ENCODE assay signal across 8 cellular contexts in genomic region chr13:36432106-36432544, GRCh38. TPM values are rescaled to one million over a fixed set of nuclear protein-coding genes. Genes with fewer than 3 reads are reported as not detected.
DNase-seq lines count a peak whose midpoint lies in the region; ATAC-seq and TF ChIP-seq lines count a peak whose summit lies in the region.

TSS of gene CCNA1 (plus strand) at chr13:36432495. CDS start at chr13:36433057, 562 bp downstream.

- H3K27me3 Mint-ChIP-seq in HFFc6 (ENCODE audit: insufficient read depth) (peaks cover 31% of the 10 kb centered on the region), memory B cell (peaks cover 12% of the 10 kb centered on the region), type B pancreatic cell (peaks cover 86% of the 10 kb centered on the region)

- H3K36me3 Mint-ChIP-seq in HFFc6 (ENCODE audit: low read depth) (no peaks in the 10 kb centered on the region), memory B cell (no peaks in the 10 kb centered on the region), type B pancreatic cell (no peaks in the 10 kb centered on the region)

- no peak for TF ChIP-seq CTCF in HFFc6 (IDR thresholded peaks at IDR 0.05)
- TF ChIP-seq CTCF in colonic mucosa (IDR thresholded peaks at IDR 0.05), result no peak
- TF ChIP-seq CTCF in type B pancreatic cell (conservative IDR thresholded peaks at IDR 0.05), result no peak

- H3K36me3 ChIP-seq in colonic mucosa, result no peaks in the 10 kb centered on the region

- intact Hi-C loops in colonic mucosa (cut with DNase I), result no loop called here

- H3K4me3 ChIP-seq in colonic mucosa, result peak within 1 kb of the TSS; percentile 24

- peak; percentile 46 for ATAC-seq in memory B cell (ENCODE audit: low read depth)

- H3K27ac ChIP-seq in colonic mucosa, result no peak within 1 kb of the TSS

- H3K27ac Mint-ChIP-seq in HFFc6, result no peak within 1 kb of the TSS
- H3K27ac Mint-ChIP-seq in memory B cell, result no peak within 1 kb of the TSS
- H3K27ac Mint-ChIP-seq in type B pancreatic cell, result peak within 1 kb of the TSS; percentile 60

- H3K4me3 Mint-ChIP-seq in HFFc6, result peak within 1 kb of the TSS; percentile 27; the same call in 1 of the 2 replicates
- peak within 1 kb of the TSS; percentile 66 for H3K4me3 Mint-ChIP-seq in memory B cell
- peak within 1 kb of the TSS; percentile 84 for H3K4me3 Mint-ChIP-seq in type B pancreatic cell

- H3K9me3 ChIP-seq in colonic mucosa, result no peaks in the 10 kb centered on the region

- DNase-seq in DMS79 treated with DMSO at 0.1 percent for 48 hours (lab: John Stamatoyannopoulos, UW) (peak; percentile 69), HFFc6 (no peak), RPMI7951 (ENCODE audit: low read depth) (peak; percentile 63), colonic mucosa (peak; percentile 19), memory B cell (ENCODE audit: low spot score in 2 of 2) (no peak), type B pancreatic cell (ENCODE audit: extremely low spot score, unreplicated experiment) (no peak), SW480 (ENCODE audit: low spot score) (no peak), T-helper 9 cell (no peak)

- H3K9ac ChIP-seq in colonic mucosa (ENCODE audit: low read depth in 2 of 2, low read length in 2 of 2), result peak within 1 kb of the TSS in 1 of 2 donors; percentile 35

- no peaks in the 10 kb centered on the region for H3K4me1 Mint-ChIP-seq in HFFc6 (ENCODE audit: low read depth)
- H3K4me1 Mint-ChIP-seq in memory B cell, result peaks cover 2% of the 10 kb centered on the region
- peaks cover 3% of the 10 kb centered on the region for H3K4me1 Mint-ChIP-seq in type B pancreatic cell (ENCODE audit: unreplicated experiment)

- H3K9me3 Mint-ChIP-seq in HFFc6 (no peaks in the 10 kb centered on the region), memory B cell (no peaks in the 10 kb centered on the region), type B pancreatic cell (peaks cover 5% of the 10 kb centered on the region)

- H3K4me1 ChIP-seq in colonic mucosa, result no peaks in the 10 kb centered on the region

- peaks cover 24% of the 10 kb centered on the region for H3K27me3 ChIP-seq in colonic mucosa

RNA-seq across cellular contexts. Expression of gene CCNA1, which starts in this region (rescaled TPM):
- not detected for total RNA-seq in HFFc6 (2021; fragmentation: NEBNext Ultra II Directional; extraction: Animal tissue kit (Norgen Biotek cat#: 25700))
- total RNA-seq in RPMI7951 (2014; rRNA removed; shearing (Covaris generic)), result 0.96 and 2.9 TPM in 2 replicates
- total RNA-seq in colonic mucosa (not detected), type B pancreatic cell (ENCODE audit: low replicate concordance) (3.5 and 3.7 TPM in 2 replicates)

Comparison
In these comparisons a context has a peak if more than half of its experiments do, and no peak if none do; other contexts are left out.
1. Peak in DNase-seq and H3K4me3 ChIP-seq in colonic mucosa; RNA of the gene not detected or under 1 TPM.
2. DNase-seq: peak in DMS79 treated with DMSO at 0.1 percent for 48 hours (single experiment) and RPMI7951 (single experiment); none in HFFc6 (single experiment), memory B cell (0 of 2), type B pancreatic cell (single experiment), SW480 (single experiment) and T-helper 9 cell (single experiment).
3. H3K4me3 Mint-ChIP-seq: peak in every context shown above with its lines; median percentile 84 in type B pancreatic cell; 66 in memory B cell; 27 in HFFc6.